1 cellular context compared by ENCODE assay signal in genomic region chr3:30597131-30597768, GRCh38.
TF ChIP-seq lines count a peak whose summit lies in the region.

No MANE protein-coding gene starts in this region.

TF ChIP-seq in HepG2, 621 proteins besides CTCF, POLR2A, EP300 and RAD21 (continued from another document and continues in another):
- TF ChIP-seq ZNF546 (CRISPR knock-in tag; conservative IDR thresholded peaks at IDR 0.05) (no peak), UBTF (CRISPR knock-in tag; IDR thresholded peaks at IDR 0.05) (no peak), PAXIP1 (CRISPR knock-in tag; conservative IDR thresholded peaks at IDR 0.05) (peak; percentile 97), ZNF234 (CRISPR knock-in tag; conservative IDR thresholded peaks at IDR 0.05) (no peak), FOXO4 (CRISPR knock-in tag; conservative IDR thresholded peaks at IDR 0.05) (no peak), ZNF878 (CRISPR knock-in tag; IDR thresholded peaks at IDR 0.05) (peak; percentile 75; the same call in 1 of the 2 replicates), ZNF513 (CRISPR knock-in tag; conservative IDR thresholded peaks at IDR 0.05) (no peak), ZNF253 (CRISPR knock-in tag; IDR thresholded peaks at IDR 0.05; ENCODE audit: borderline replicate concordance) (no peak), ZBTB7B (CRISPR knock-in tag; IDR thresholded peaks at IDR 0.05) (peak; percentile 65; the same call in 1 of the 2 replicates), NKX3-1 (CRISPR knock-in tag; IDR thresholded peaks at IDR 0.05) (no peak), NFATC3 (CRISPR knock-in tag; IDR thresholded peaks at IDR 0.05) (no peak), ZNF687 (CRISPR knock-in tag; IDR thresholded peaks at IDR 0.05) (no peak), ZBTB26 (CRISPR knock-in tag; IDR thresholded peaks at IDR 0.05; ENCODE audit: borderline replicate concordance) (0 out of 2 replicates have a peak, but pooled peaks have one; percentile 57), NRL (CRISPR knock-in tag; IDR thresholded peaks at IDR 0.05; ENCODE audit: borderline replicate concordance) (no peak), SRSF4 (IDR thresholded peaks at IDR 0.05; ENCODE audit: low read depth, low read length, poor library complexity, severe bottlenecking) (no peak), POLR2AphosphoS2 (IDR thresholded peaks at IDR 0.05; ENCODE audit: low read depth, low read length) (no peak), ZNF574 (CRISPR knock-in tag; IDR thresholded peaks at IDR 0.05) (no peak), JDP2 (CRISPR knock-in tag; IDR thresholded peaks at IDR 0.05; ENCODE audit: borderline replicate concordance) (no peak), ZNF354B (CRISPR knock-in tag; IDR thresholded peaks at IDR 0.05) (no peak), ATF7-NPFF (CRISPR knock-in tag; IDR thresholded peaks at IDR 0.05; ENCODE audit: low read depth) (no peak), SP4 (CRISPR knock-in tag; IDR thresholded peaks at IDR 0.05) (no peak), ZNF260 (CRISPR knock-in tag; IDR thresholded peaks at IDR 0.05; ENCODE audit: borderline replicate concordance, low read depth) (no peak), TBX3 (IDR thresholded peaks at IDR 0.05; ENCODE audit: borderline replicate concordance) (peak; percentile 94), ZSCAN22 (CRISPR knock-in tag; IDR thresholded peaks at IDR 0.05) (no peak), ZNF609 (CRISPR knock-in tag; IDR thresholded peaks at IDR 0.05; ENCODE audit: borderline replicate concordance) (peak; percentile 93), ZNF24 (IDR thresholded peaks at IDR 0.05) (peak; percentile 76; the same call in 1 of the 2 replicates), NAIF1 (CRISPR knock-in tag; IDR thresholded peaks at IDR 0.05; ENCODE audit: borderline replicate concordance) (peak; percentile 92), SAFB2 (CRISPR knock-in tag; IDR thresholded peaks at IDR 0.05; ENCODE audit: borderline replicate concordance, low read depth) (no peak), SALL2 (CRISPR knock-in tag; IDR thresholded peaks at IDR 0.05) (no peak), AGO2 (optimal IDR thresholded peaks at IDR 0.05; ENCODE audit: low read depth, low read length) (no peak), PAWR (CRISPR knock-in tag; IDR thresholded peaks at IDR 0.05; ENCODE audit: borderline replicate concordance) (no peak), MYC (CRISPR knock-in tag; IDR thresholded peaks at IDR 0.05; ENCODE audit: borderline replicate concordance) (no peak), MYPOP (CRISPR knock-in tag; IDR thresholded peaks at IDR 0.05) (peak; percentile 74; the same call in 1 of the 2 replicates), FOXA1 (IDR thresholded peaks at IDR 0.05) (0 out of 2 replicates have a peak, but pooled peaks have one; percentile 14), FOXA1 (CRISPR knock-in tag; IDR thresholded peaks at IDR 0.05) (peak; percentile 74)
